In the genomic region with DNA sequence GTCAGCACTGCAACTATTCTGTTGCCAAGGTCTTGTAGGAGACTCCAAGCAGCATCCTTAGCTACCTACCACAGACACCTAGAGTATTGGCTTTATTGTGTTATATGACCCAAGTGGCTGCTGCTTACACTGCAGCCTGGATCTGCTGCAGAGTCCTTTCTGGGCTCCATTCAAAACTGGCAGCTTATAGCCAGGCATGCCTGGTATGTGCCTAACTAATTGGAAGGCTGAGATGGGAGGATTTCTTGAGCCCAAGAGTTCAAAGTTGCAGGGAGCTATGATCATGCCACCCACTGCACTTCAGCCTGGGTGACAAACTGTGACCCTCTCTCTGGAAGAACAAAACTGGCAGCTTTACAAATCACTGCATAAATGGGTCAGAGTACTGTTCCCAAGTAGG, we compare ENCODE assay signal across 2 cellular contexts.
TF ChIP-seq lines count a peak whose summit lies in the region.

No MANE protein-coding gene starts in this region.

TF ChIP-seq in HCT116, 20 proteins besides CTCF, POLR2A, EP300 and RAD21:
- TF ChIP-seq CEBPB (IDR thresholded peaks at IDR 0.05; ENCODE audit: low read depth) (no peak), EGR1 (IDR thresholded peaks at IDR 0.05; ENCODE audit: low read depth) (no peak), SIN3A (IDR thresholded peaks at IDR 0.05; ENCODE audit: low read depth) (no peak), CBX3 (IDR thresholded peaks at IDR 0.05; ENCODE audit: low read depth) (no peak), EZH2phosphoT487 (IDR thresholded peaks at IDR 0.05; ENCODE audit: borderline replicate concordance) (no peak), SRF (IDR thresholded peaks at IDR 0.05; ENCODE audit: low read depth) (no peak)
- TF ChIP-seq, protein P1, sequence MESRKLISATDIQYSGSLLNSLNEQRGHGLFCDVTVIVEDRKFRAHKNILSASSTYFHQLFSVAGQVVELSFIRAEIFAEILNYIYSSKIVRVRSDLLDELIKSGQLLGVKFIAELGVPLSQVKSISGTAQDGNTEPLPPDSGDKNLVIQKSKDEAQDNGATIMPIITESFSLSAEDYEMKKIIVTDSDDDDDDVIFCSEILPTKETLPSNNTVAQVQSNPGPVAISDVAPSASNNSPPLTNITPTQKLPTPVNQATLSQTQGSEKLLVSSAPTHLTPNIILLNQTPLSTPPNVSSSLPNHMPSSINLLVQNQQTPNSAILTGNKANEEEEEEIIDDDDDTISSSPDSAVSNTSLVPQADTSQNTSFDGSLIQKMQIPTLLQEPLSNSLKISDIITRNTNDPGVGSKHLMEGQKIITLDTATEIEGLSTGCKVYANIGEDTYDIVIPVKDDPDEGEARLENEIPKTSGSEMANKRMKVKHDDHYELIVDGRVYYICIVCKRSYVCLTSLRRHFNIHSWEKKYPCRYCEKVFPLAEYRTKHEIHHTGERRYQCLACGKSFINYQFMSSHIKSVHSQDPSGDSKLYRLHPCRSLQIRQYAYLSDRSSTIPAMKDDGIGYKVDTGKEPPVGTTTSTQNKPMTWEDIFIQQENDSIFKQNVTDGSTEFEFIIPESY (IDR thresholded peaks at IDR 0.05; ENCODE audit: extremely low read depth, insufficient replicate concordance, low read length) = no peak

TF ChIP-seq in GM12878, 131 proteins besides CTCF, POLR2A, EP300 and RAD21:
- TF ChIP-seq ZNF274 (IDR thresholded peaks at IDR 0.05; ENCODE audit: insufficient read depth, insufficient read length) (no peak), GABPA (IDR thresholded peaks at IDR 0.05; ENCODE audit: low read depth) (no peak), SUPT20H (IDR thresholded peaks at IDR 0.05; ENCODE audit: borderline replicate concordance, control insufficient read depth, low read depth, low read length) (no peak), NFIC (IDR thresholded peaks at IDR 0.05; ENCODE audit: low read depth, low read length) (no peak), TAF1 (IDR thresholded peaks at IDR 0.05; ENCODE audit: borderline replicate concordance, low read depth, low read length) (no peak), CREM (IDR thresholded peaks at IDR 0.05; ENCODE audit: low read depth) (no peak), CBFB (IDR thresholded peaks at IDR 0.05; ENCODE audit: low read depth) (no peak), IKZF2 (IDR thresholded peaks at IDR 0.05) (no peak), CEBPB (IDR thresholded peaks at IDR 0.05; ENCODE audit: borderline replicate concordance in 1 of 2, low read depth in 2 of 2, low read length in 2 of 2) (no peak), SMC3 (IDR thresholded peaks at IDR 0.05; ENCODE audit: borderline replicate concordance, low read length) (no peak), KDM1A (IDR thresholded peaks at IDR 0.05; ENCODE audit: borderline replicate concordance) (no peak), SRF (IDR thresholded peaks at IDR 0.05; ENCODE audit: low read depth in 2 of 2, low read length in 2 of 2) (no peak)
- TF ChIP-seq, protein P2, sequence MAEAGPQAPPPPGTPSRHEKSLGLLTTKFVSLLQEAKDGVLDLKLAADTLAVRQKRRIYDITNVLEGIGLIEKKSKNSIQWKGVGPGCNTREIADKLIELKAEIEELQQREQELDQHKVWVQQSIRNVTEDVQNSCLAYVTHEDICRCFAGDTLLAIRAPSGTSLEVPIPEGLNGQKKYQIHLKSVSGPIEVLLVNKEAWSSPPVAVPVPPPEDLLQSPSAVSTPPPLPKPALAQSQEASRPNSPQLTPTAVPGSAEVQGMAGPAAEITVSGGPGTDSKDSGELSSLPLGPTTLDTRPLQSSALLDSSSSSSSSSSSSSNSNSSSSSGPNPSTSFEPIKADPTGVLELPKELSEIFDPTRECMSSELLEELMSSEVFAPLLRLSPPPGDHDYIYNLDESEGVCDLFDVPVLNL (IDR thresholded peaks at IDR 0.05; ENCODE audit: low read depth, low read length) = no peak
- TF ChIP-seq, protein P3, sequence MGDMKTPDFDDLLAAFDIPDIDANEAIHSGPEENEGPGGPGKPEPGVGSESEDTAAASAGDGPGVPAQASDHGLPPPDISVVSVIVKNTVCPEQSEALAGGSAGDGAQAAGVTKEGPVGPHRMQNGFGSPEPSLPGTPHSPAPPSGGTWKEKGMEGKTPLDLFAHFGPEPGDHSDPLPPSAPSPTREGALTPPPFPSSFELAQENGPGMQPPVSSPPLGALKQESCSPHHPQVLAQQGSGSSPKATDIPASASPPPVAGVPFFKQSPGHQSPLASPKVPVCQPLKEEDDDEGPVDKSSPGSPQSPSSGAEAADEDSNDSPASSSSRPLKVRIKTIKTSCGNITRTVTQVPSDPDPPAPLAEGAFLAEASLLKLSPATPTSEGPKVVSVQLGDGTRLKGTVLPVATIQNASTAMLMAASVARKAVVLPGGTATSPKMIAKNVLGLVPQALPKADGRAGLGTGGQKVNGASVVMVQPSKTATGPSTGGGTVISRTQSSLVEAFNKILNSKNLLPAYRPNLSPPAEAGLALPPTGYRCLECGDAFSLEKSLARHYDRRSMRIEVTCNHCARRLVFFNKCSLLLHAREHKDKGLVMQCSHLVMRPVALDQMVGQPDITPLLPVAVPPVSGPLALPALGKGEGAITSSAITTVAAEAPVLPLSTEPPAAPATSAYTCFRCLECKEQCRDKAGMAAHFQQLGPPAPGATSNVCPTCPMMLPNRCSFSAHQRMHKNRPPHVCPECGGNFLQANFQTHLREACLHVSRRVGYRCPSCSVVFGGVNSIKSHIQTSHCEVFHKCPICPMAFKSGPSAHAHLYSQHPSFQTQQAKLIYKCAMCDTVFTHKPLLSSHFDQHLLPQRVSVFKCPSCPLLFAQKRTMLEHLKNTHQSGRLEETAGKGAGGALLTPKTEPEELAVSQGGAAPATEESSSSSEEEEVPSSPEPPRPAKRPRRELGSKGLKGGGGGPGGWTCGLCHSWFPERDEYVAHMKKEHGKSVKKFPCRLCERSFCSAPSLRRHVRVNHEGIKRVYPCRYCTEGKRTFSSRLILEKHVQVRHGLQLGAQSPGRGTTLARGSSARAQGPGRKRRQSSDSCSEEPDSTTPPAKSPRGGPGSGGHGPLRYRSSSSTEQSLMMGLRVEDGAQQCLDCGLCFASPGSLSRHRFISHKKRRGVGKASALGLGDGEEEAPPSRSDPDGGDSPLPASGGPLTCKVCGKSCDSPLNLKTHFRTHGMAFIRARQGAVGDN (IDR thresholded peaks at IDR 0.05) = no peak
- TF ChIP-seq, protein P4, sequence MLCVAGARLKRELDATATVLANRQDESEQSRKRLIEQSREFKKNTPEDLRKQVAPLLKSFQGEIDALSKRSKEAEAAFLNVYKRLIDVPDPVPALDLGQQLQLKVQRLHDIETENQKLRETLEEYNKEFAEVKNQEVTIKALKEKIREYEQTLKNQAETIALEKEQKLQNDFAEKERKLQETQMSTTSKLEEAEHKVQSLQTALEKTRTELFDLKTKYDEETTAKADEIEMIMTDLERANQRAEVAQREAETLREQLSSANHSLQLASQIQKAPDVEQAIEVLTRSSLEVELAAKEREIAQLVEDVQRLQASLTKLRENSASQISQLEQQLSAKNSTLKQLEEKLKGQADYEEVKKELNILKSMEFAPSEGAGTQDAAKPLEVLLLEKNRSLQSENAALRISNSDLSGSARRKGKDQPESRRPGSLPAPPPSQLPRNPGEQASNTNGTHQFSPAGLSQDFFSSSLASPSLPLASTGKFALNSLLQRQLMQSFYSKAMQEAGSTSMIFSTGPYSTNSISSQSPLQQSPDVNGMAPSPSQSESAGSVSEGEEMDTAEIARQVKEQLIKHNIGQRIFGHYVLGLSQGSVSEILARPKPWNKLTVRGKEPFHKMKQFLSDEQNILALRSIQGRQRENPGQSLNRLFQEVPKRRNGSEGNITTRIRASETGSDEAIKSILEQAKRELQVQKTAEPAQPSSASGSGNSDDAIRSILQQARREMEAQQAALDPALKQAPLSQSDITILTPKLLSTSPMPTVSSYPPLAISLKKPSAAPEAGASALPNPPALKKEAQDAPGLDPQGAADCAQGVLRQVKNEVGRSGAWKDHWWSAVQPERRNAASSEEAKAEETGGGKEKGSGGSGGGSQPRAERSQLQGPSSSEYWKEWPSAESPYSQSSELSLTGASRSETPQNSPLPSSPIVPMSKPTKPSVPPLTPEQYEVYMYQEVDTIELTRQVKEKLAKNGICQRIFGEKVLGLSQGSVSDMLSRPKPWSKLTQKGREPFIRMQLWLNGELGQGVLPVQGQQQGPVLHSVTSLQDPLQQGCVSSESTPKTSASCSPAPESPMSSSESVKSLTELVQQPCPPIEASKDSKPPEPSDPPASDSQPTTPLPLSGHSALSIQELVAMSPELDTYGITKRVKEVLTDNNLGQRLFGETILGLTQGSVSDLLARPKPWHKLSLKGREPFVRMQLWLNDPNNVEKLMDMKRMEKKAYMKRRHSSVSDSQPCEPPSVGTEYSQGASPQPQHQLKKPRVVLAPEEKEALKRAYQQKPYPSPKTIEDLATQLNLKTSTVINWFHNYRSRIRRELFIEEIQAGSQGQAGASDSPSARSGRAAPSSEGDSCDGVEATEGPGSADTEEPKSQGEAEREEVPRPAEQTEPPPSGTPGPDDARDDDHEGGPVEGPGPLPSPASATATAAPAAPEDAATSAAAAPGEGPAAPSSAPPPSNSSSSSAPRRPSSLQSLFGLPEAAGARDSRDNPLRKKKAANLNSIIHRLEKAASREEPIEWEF (IDR thresholded peaks at IDR 0.05; ENCODE audit: insufficient replicate concordance, low read depth, low read length) = no peak
